Comparison of ENCODE assay signal across 1 cellular context in the genomic region with DNA sequence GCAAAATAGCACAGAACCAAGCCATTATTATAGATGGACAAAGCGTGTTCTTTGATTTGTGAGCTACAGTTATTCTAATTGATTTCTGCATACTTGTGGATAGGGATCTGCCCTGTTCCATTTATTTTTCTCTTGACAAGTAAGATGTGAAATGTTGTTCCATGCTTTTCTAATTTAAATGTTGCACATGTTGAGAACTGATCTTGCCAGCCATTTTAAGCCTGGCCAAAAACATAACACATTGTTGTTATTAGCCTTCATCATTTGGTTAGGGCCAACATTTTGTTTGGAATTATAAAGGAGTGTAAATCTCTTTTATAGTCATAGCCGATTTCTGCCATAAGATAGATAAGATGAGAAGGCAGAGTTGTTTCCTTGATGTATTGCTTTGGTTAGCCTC.
TF ChIP-seq lines count a peak whose summit lies in the region.

No MANE protein-coding gene starts in this region.

TF ChIP-seq in K562, 482 proteins besides CTCF, POLR2A, EP300 and RAD21 (continued from another document):
- no peak for TF ChIP-seq AFF4 (CRISPR knock-in tag; IDR thresholded peaks at IDR 0.05)
TF ChIP-seq in K562: peak in this region for 1.
